Comparison of ENCODE assay signal across 23 cellular contexts in the genomic region with DNA sequence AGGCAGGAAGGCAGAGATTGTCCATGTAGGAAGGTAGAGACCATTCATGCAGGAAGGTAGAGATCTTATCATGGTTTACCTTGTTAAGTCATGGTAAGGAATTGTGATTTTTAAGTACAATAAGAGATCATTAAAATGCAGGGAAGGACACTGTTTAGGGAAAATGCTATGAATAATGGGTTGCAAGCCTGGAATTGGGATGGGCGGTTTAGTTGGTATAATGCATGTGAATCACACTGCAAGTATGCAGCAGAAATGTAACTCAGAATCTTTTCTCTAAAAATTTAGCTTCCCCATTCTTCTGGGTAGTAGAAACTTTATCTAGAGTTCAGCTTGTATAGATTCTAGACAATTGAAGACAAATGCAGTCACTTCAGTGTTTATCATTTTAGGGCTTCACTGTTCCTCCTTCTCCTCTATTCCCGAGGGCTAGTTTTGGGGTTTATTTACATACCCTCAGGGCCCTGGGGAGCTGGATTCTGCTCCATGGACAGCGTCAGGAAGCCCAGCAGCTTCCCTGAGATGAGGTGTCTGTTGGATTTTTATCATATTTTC.
DNase-seq lines count a peak whose midpoint lies in the region; ATAC-seq, FAIRE-seq and TF ChIP-seq lines count a peak whose summit lies in the region.
"Had no signal": no experiment of that assay in that cellular context is flagged by ENCODE, and none has a peak within 500 bp of the region (broad histone marks: within the 10 kb centered on the region; RNA-seq: fewer than 3 reads in every experiment).

No MANE protein-coding gene starts in this region.

- no peak overlapping the region for H2BK12ac ChIP-seq in H9 (ENCODE audit: insufficient read length, low read depth, low read length)

- H2BK120ac ChIP-seq in H9 (ENCODE audit: low read depth, low read length, poor library complexity, severe bottlenecking): no peak overlapping the region

- no peak overlapping the region for H4K5ac ChIP-seq in H9 (ENCODE audit: insufficient read length, low read depth, low read length)

- H3K14ac ChIP-seq in H9 (ENCODE audit: insufficient read depth, low read length): no peak overlapping the region

- H3K27me3 Mint-ChIP-seq in H9 (ENCODE audit: low read depth) (peaks cover 3% of the 10 kb centered on the region), astrocyte (ENCODE audit: low read depth, unreplicated experiment) (peaks cover 11% of the 10 kb centered on the region), endothelial cell (ENCODE audit: unreplicated experiment) (peaks cover 3% of the 10 kb centered on the region)
- H3K27me3 Mint-ChIP-seq: CD4-positive, CD25-positive, alpha-beta regulatory T cell; progenitor cell of endocrine pancreas had no signal

- no peak overlapping the region for H2AK5ac ChIP-seq in H9 (ENCODE audit: insufficient read length, low read length)

- H2AFZ ChIP-seq in H9 (ENCODE audit: low read length): no peak overlapping the region
- H2AFZ ChIP-seq in astrocyte (ENCODE audit: low read depth, low read length): no peak overlapping the region
- H2AFZ ChIP-seq: hepatocyte had no signal

- H3K27me3 ChIP-seq in H9 (ENCODE audit: insufficient read depth, low read length) (no peaks in the 10 kb centered on the region), astrocyte (ENCODE audit: insufficient read depth, low read length) (peaks cover 3% of the 10 kb centered on the region), foreskin keratinocyte (peaks cover 19% of the 10 kb centered on the region), brain microvascular endothelial cell (replicated peaks) (no peaks in the 10 kb centered on the region)
- H3K27me3 ChIP-seq: body of pancreas, hepatocyte had no signal

- TF ChIP-seq CTCF in AG10803 (conservative IDR thresholded peaks at IDR 0.05; ENCODE audit: low read length) (no peak), H9 (conservative IDR thresholded peaks at IDR 0.05) (no peak), astrocyte (IDR thresholded peaks at IDR 0.05; ENCODE audit: insufficient read depth, low read depth, low read length) (no peak), foreskin keratinocyte (conservative IDR thresholded peaks at IDR 0.05) (no peak), endothelial cell (IDR thresholded peaks at IDR 0.05; ENCODE audit: unreplicated experiment) (no peak), brain microvascular endothelial cell (IDR thresholded peaks at IDR 0.05; ENCODE audit: low read depth, low read length, missing control alignments) (no peak)

- no peak overlapping the region for H3K27ac Mint-ChIP-seq in H9
- H3K27ac Mint-ChIP-seq in astrocyte (ENCODE audit: unreplicated experiment): no peak overlapping the region
- H3K27ac Mint-ChIP-seq in endothelial cell (ENCODE audit: unreplicated experiment): no peak overlapping the region
- H3K27ac Mint-ChIP-seq: activated CD4-positive, alpha-beta T cell treated with anti-CD3 and anti-CD28 coated beads for 36 hours; activated T-cell treated with anti-CD3 and anti-CD28 coated beads, Interleukin-2, amount 50 U/mL, for 24 hours; CD4-positive, CD25-positive, alpha-beta regulatory T cell; progenitor cell of endocrine pancreas had no signal

- H3K4me1 Mint-ChIP-seq in H9 (peaks cover 0 to 5% of the 10 kb centered on the region in 2 experiments; a peak in 1 of 4 replicates), astrocyte (ENCODE audit: low read depth, unreplicated experiment) (peaks cover 5% of the 10 kb centered on the region), endothelial cell (ENCODE audit: unreplicated experiment) (peaks cover 13% of the 10 kb centered on the region)
- H3K4me1 Mint-ChIP-seq: activated CD4-positive, alpha-beta T cell treated with anti-CD3 and anti-CD28 coated beads for 36 hours; CD4-positive, CD25-positive, alpha-beta regulatory T cell had no signal

- H3T11ph ChIP-seq in H9 (ENCODE audit: low read length): no peak overlapping the region

- no peak overlapping the region for H3K23ac ChIP-seq in H9 (ENCODE audit: insufficient read length, low read depth, low read length)

- H3K23me2 ChIP-seq in H9 (ENCODE audit: insufficient read length, low read depth, low read length, poor library complexity, severe bottlenecking): no peaks in the 10 kb centered on the region

- H3K27ac ChIP-seq in H9 (ENCODE audit: insufficient read length, low read depth, low read length) (no peak overlapping the region), astrocyte (ENCODE audit: low read depth, low read length) (no peak overlapping the region), foreskin keratinocyte (no peak overlapping the region), brain microvascular endothelial cell (no peak overlapping the region)
- H3K27ac ChIP-seq: body of pancreas, epithelial cell of prostate, hepatocyte had no signal

- no CpG with 5 or more reads among the region's 3 CpGs for WGBS in H9 (ENCODE audit: extremely low coverage, insufficient read length, low lambda C conversion rate)

- no peak overlapping the region for H3K4me3 Mint-ChIP-seq in H9
- no peak overlapping the region for H3K4me3 Mint-ChIP-seq in astrocyte (ENCODE audit: unreplicated experiment)
- no peak overlapping the region for H3K4me3 Mint-ChIP-seq in endothelial cell (ENCODE audit: unreplicated experiment)
- H3K4me3 Mint-ChIP-seq: activated CD4-positive, alpha-beta T cell treated with anti-CD3 and anti-CD28 coated beads for 36 hours; activated T-cell treated with anti-CD3 and anti-CD28 coated beads, Interleukin-2, amount 50 U/mL, for 24 hours; CD4-positive, CD25-positive, alpha-beta regulatory T cell had no signal

- H3K4me3 ChIP-seq in AG10803 (ENCODE audit: low read length): no peak overlapping the region
- H3K4me3 ChIP-seq in astrocyte (ENCODE audit: insufficient read depth, low read depth, low read length): no peak overlapping the region
- H3K4me3 ChIP-seq in brain microvascular endothelial cell (ENCODE audit: low read depth, low read length): no peak overlapping the region
- H3K4me3 ChIP-seq: body of pancreas, hepatocyte had no signal

- H2BK15ac ChIP-seq in H9 (ENCODE audit: low read depth, low read length): no peak overlapping the region

- no peak overlapping the region for H3K56ac ChIP-seq in H9 (ENCODE audit: insufficient read length, low read depth, low read length)

- H3K4ac ChIP-seq in H9 (ENCODE audit: low read depth, low read length): no peak overlapping the region

- no peaks in the 10 kb centered on the region for H3K79me2 ChIP-seq in H9 (ENCODE audit: insufficient read depth, low read length)
- H3K79me2 ChIP-seq in astrocyte (ENCODE audit: insufficient read depth, low read length): no peaks in the 10 kb centered on the region
- H3K79me2 ChIP-seq: hepatocyte had no signal

- H3K36me3 ChIP-seq in astrocyte (ENCODE audit: insufficient read depth, low read length): no peaks in the 10 kb centered on the region
- no peaks in the 10 kb centered on the region for H3K36me3 ChIP-seq in brain microvascular endothelial cell (replicated peaks)

- H3K9me3 ChIP-seq in H9 (ENCODE audit: control insufficient read depth, low read depth, low read length): no peaks in the 10 kb centered on the region
- no peaks in the 10 kb centered on the region for H3K9me3 ChIP-seq in astrocyte (ENCODE audit: insufficient read depth, low read depth, low read length)
- H3K9me3 ChIP-seq: body of pancreas had no signal

- no peak for FAIRE-seq in astrocyte (lab: Jason Lieb, UNC)
- FAIRE-seq: GM12891 had no signal

- DNase-seq in AG10803 (ENCODE audit: low read depth): peak; percentile 6
- DNase-seq in H9: no peak
- DNase-seq in astrocyte (ENCODE audit: low read depth): peak; percentile 21
- DNase-seq in foreskin keratinocyte: peak; percentile 11 to 49
- DNase-seq in endothelial cell (ENCODE audit: low spot score): no peak
- DNase-seq in brain microvascular endothelial cell: no peak
- DNase-seq: activated CD4-positive, alpha-beta T cell treated with anti-CD3 and anti-CD28 coated beads for 36 hours; activated gamma-delta T cell; activated T-cell treated with anti-CD3 and anti-CD28 coated beads, Interleukin-2, amount 50 U/mL, for 24 hours; body of pancreas; CD4-positive, CD25-positive, alpha-beta regulatory T cell; DND-41; foreskin melanocyte; left colon; mesenchymal stem cell; NCI-H146; stimulated activated naive CD4-positive, alpha-beta T cell had no signal

- H3K4me1 ChIP-seq in H9 (ENCODE audit: insufficient read depth, low read length): peaks cover 2% of the 10 kb centered on the region; the same call in 1 of the 2 replicates
- H3K4me1 ChIP-seq in astrocyte (ENCODE audit: insufficient read depth, low read length): no peaks in the 10 kb centered on the region
- no peaks in the 10 kb centered on the region for H3K4me1 ChIP-seq in foreskin keratinocyte
- H3K4me1 ChIP-seq: body of pancreas had no signal

- H4K91ac ChIP-seq in H9 (ENCODE audit: insufficient read length, low read depth, low read length): no peak overlapping the region

- ATAC-seq in foreskin keratinocyte (peak; percentile 46), GM18868 (IDR thresholded peaks at IDR 0.05; ENCODE audit: unreplicated experiment) (no peak)
- ATAC-seq in activated CD4-positive, CD25-positive, alpha-beta regulatory T cell treated with anti-CD3 and anti-CD28 coated beads, Interleukin-2, amount 50 U/mL, for 24 hours: no peak
- ATAC-seq: activated CD4-positive, alpha-beta T cell treated with anti-CD3 and anti-CD28 coated beads for 36 hours; body of pancreas; left colon had no signal

- in situ Hi-C loops in brain microvascular endothelial cell (cut with HindIII; ENCODE audit: low pct_ligation_motif_present, low sequenced_read_pairs): no loop called here

- peak overlapping the region; percentile 38 for H4K8ac ChIP-seq in H9 (replicated peaks; ENCODE audit: insufficient read length, low read depth, low read length)

- H3K36me3 Mint-ChIP-seq in H9 (ENCODE audit: insufficient read depth in 1 of 3, low read depth in 3 of 3) (no peaks in the 10 kb centered on the region), astrocyte (ENCODE audit: low read depth, unreplicated experiment) (no peaks in the 10 kb centered on the region), endothelial cell (ENCODE audit: low read depth, unreplicated experiment) (peaks cover 5% of the 10 kb centered on the region)
- H3K36me3 Mint-ChIP-seq: CD4-positive, CD25-positive, alpha-beta regulatory T cell had no signal

- no peak overlapping the region for H3K18ac ChIP-seq in H9 (ENCODE audit: insufficient read length, low read depth, low read length)

- no peak overlapping the region for H3K9ac ChIP-seq in H9 (ENCODE audit: extremely low read depth, insufficient read length, low read length)
- H3K9ac ChIP-seq in astrocyte (ENCODE audit: low read length): no peak overlapping the region

- H2BK20ac ChIP-seq in H9 (ENCODE audit: low read depth, low read length, poor library complexity, severe bottlenecking): no peak overlapping the region

- H3K79me1 ChIP-seq in H9 (ENCODE audit: insufficient read depth, low read depth, low read length, poor library complexity, severe bottlenecking): no peaks in the 10 kb centered on the region

- no peak overlapping the region for H2BK5ac ChIP-seq in H9 (ENCODE audit: insufficient read length, low read length)

- H4K20me1 ChIP-seq in H9 (ENCODE audit: control insufficient read depth, insufficient read depth, insufficient read length): no peaks in the 10 kb centered on the region
- no peaks in the 10 kb centered on the region for H4K20me1 ChIP-seq in astrocyte (ENCODE audit: insufficient read depth, low read length)

- no peak overlapping the region for H3K4me2 ChIP-seq in H9 (ENCODE audit: insufficient read depth, insufficient read length, low read length)
- H3K4me2 ChIP-seq in astrocyte (ENCODE audit: low read length): no peak overlapping the region
- H3K4me2 ChIP-seq: hepatocyte had no signal

- no peaks in the 10 kb centered on the region for H3K9me3 Mint-ChIP-seq in H9
- peaks cover 9% of the 10 kb centered on the region for H3K9me3 Mint-ChIP-seq in astrocyte (ENCODE audit: unreplicated experiment)
- H3K9me3 Mint-ChIP-seq in endothelial cell (ENCODE audit: unreplicated experiment): no peaks in the 10 kb centered on the region
- H3K9me3 Mint-ChIP-seq: activated T-cell treated with anti-CD3 and anti-CD28 coated beads, Interleukin-2, amount 50 U/mL, for 24 hours had no signal

Comparison
In these comparisons a context has a peak if more than half of its experiments do, and no peak if none do; other contexts are left out.
1. DNase-seq: peak in AG10803 (single experiment), astrocyte (single experiment) and foreskin keratinocyte (2 of 2); none in H9 (single experiment), endothelial cell (single experiment) and brain microvascular endothelial cell (single experiment).